20 cellular contexts compared by ENCODE assay signal in the genomic region with DNA sequence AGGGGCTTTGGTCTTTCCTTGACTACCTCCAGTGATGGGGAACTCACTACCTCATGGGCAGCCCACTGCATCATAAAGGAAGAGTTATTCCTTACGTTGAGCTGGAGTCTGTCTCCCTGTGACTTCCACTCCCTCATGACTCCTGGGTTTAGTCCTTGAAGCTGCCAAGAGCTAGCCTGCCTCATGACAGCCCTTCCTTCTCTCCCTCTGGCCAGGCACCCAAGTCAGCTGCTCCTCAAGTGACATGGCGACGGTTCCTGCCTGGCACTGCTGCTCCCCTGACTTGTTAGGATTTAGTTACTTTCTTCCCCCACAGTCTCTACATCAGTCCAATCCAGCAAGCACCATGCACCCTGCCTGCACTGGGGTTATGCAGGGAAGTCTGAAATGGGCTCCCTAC.
A peak's percentile ranks its signal among the peaks of the same experiment; 100 is the strongest.
DNase-seq lines count a peak whose midpoint lies in the region; ATAC-seq and TF ChIP-seq lines count a peak whose summit lies in the region.
"Had no signal": no experiment of that assay in that cellular context is flagged by ENCODE, and none has a peak within 500 bp of the region (broad histone marks: within the 10 kb centered on the region; RNA-seq: fewer than 3 reads in every experiment).

No MANE protein-coding gene starts in this region.

- H3K27ac ChIP-seq in neuronal stem cell (replicated peaks; ENCODE audit: low read length), result no peak overlapping the region
- no peak overlapping the region for H3K27ac ChIP-seq in spleen
- H3K27ac ChIP-seq: 22Rv1, BLaER1, C4-2B had no signal

- no peak overlapping the region for H3K4me3 ChIP-seq in neuronal stem cell (ENCODE audit: low read length in 2 of 2)
- H3K4me3 ChIP-seq in spleen, result no peak overlapping the region
- H3K4me3 ChIP-seq: BLaER1, GM12878, GM23338 had no signal

- H3K27me3 ChIP-seq in neuronal stem cell (ENCODE audit: control insufficient read depth in 3 of 3, insufficient read depth in 3 of 3, low read depth in 1 of 3, low read length in 3 of 3), result no peaks in the 10 kb centered on the region
- peaks cover 0 to 56% (median 0%) of the 10 kb centered on the region in 7 donors for H3K27me3 ChIP-seq in spleen (replicated peaks in 1 of 7)
- H3K27me3 ChIP-seq: BLaER1 had no signal

- WGBS in neuronal stem cell (ENCODE audit: extremely low coverage in 2 of 2, insufficient read length in 2 of 2, insufficient replicate concordance in 1 of 2), 2 donors, result no CpG with 5 or more reads among the region's 3 CpGs
- 76 to 93% (median 77%) methylated on average over 3 of the region's 3 CpGs for WGBS in spleen, 5 donors

- no peak overlapping the region for H3K23ac ChIP-seq in neuronal stem cell (ENCODE audit: low read depth, low read length, poor library complexity)

- no peak overlapping the region for H2BK15ac ChIP-seq in neuronal stem cell (ENCODE audit: low read length)

- no peak overlapping the region for H3K14ac ChIP-seq in neuronal stem cell (ENCODE audit: low read length)

- H3K9ac ChIP-seq in neuronal stem cell (ENCODE audit: low read depth, low read length, poor library complexity), result peak overlapping the region; percentile 36
- H3K9ac ChIP-seq: BLaER1 had no signal

- no peak overlapping the region for H3K4ac ChIP-seq in neuronal stem cell (ENCODE audit: low read length)

- no peak overlapping the region for H3K4me2 ChIP-seq in neuronal stem cell (ENCODE audit: insufficient read depth, low read length, poor library complexity, severe bottlenecking)
- H3K4me2 ChIP-seq: BLaER1, GM23338 had no signal

- H4K8ac ChIP-seq in neuronal stem cell (ENCODE audit: low read depth, low read length), result no peak overlapping the region

- no peaks in the 10 kb centered on the region for H3K9me3 ChIP-seq in neuronal stem cell (replicated peaks in 1 of 2; ENCODE audit: control insufficient read depth in 2 of 2, insufficient read depth in 1 of 2, low read depth in 1 of 2, low read length in 2 of 2)
- H3K9me3 ChIP-seq in spleen, result no peaks in the 10 kb centered on the region
- H3K9me3 ChIP-seq: BLaER1, Caco-2 had no signal

- H2BK120ac ChIP-seq in neuronal stem cell (ENCODE audit: low read depth, low read length), result no peak overlapping the region

- no peak overlapping the region for H2BK5ac ChIP-seq in neuronal stem cell (ENCODE audit: low read length)

- no peaks in the 10 kb centered on the region for H3K79me1 ChIP-seq in neuronal stem cell (ENCODE audit: low read depth, low read length)

- TF ChIP-seq CTCF in spleen (IDR thresholded peaks at IDR 0.05 in 8 of 11, conservative IDR thresholded peaks at IDR 0.05 in 3 of 11), result no peak

- H3K36me3 ChIP-seq in neuronal stem cell (replicated peaks in 1 of 2; ENCODE audit: control insufficient read depth in 2 of 2, insufficient read depth in 2 of 2, low read length in 2 of 2), result no peaks in the 10 kb centered on the region
- no peaks in the 10 kb centered on the region for H3K36me3 ChIP-seq in spleen
- H3K36me3 ChIP-seq: BLaER1 had no signal

- no peak for TF ChIP-seq POLR2A in spleen (IDR thresholded peaks at IDR 0.05)

- no peak overlapping the region for H4K91ac ChIP-seq in neuronal stem cell (ENCODE audit: low read depth, low read length, poor library complexity)

- no peak overlapping the region for H2AK5ac ChIP-seq in neuronal stem cell (ENCODE audit: low read depth, low read length)

- H3K18ac ChIP-seq in neuronal stem cell (ENCODE audit: low read length), result peak overlapping the region; percentile 4

- no peak for ATAC-seq in GM19395 (IDR thresholded peaks at IDR 0.05; ENCODE audit: unreplicated experiment)
- ATAC-seq: CD8-positive, alpha-beta T cell; GM12878; HCT116 had no signal

- no peak overlapping the region for H2AFZ ChIP-seq in neuronal stem cell (ENCODE audit: low read length)
- H2AFZ ChIP-seq: GM23338 had no signal

- peaks cover 9 to 11% of the 10 kb centered on the region in 2 donors for H3K4me1 ChIP-seq in neuronal stem cell (ENCODE audit: control insufficient read depth in 2 of 2, insufficient read depth in 1 of 2, low read depth in 1 of 2, low read length in 2 of 2)
- no peaks in the 10 kb centered on the region for H3K4me1 ChIP-seq in spleen
- H3K4me1 ChIP-seq: BLaER1, Caco-2 had no signal

- no peak overlapping the region for H2BK12ac ChIP-seq in neuronal stem cell (ENCODE audit: low read length)

- DNase-seq in SK-MEL-5 (ENCODE audit: low read depth, low spot score) (peak; percentile 21), globus pallidus (ENCODE audit: low spot score) (peak; percentile 32), neuronal stem cell (ENCODE audit: low spot score) (no peak), spleen (peak; percentile 18), NOMO-1 (lab: John Stamatoyannopoulos, UW; ENCODE audit: unreplicated experiment in 2 of 2) (no peak), GF-D8 (lab: John Stamatoyannopoulos, UW) (no peak), NCI-H345 (lab: John Stamatoyannopoulos, UW) (no peak)
- DNase-seq: Caco-2; CD4-positive, CD25-positive, alpha-beta regulatory T cell; CD8-positive, alpha-beta T cell; DMS153; DND-41; H9 had no signal

- in situ Hi-C loops in SK-MEL-5 (cut with HindIII; ENCODE audit: low pct_unique_long_range_greater_than_20kb, low sequenced_read_pairs), result no loop called here

- intact Hi-C loops in spleen (cut with DNase I; ENCODE audit: low total_unique reads), result no loop called here

Comparison
In these comparisons a context has a peak if more than half of its experiments do, and no peak if none do; other contexts are left out.
1. DNase-seq: peak in SK-MEL-5 (single experiment), globus pallidus (single experiment) and spleen (single experiment); none in neuronal stem cell (single experiment), NOMO-1 (0 of 2), GF-D8 (single experiment) and NCI-H345 (single experiment).